20 cellular contexts compared by ENCODE assay signal in the genomic region with DNA sequence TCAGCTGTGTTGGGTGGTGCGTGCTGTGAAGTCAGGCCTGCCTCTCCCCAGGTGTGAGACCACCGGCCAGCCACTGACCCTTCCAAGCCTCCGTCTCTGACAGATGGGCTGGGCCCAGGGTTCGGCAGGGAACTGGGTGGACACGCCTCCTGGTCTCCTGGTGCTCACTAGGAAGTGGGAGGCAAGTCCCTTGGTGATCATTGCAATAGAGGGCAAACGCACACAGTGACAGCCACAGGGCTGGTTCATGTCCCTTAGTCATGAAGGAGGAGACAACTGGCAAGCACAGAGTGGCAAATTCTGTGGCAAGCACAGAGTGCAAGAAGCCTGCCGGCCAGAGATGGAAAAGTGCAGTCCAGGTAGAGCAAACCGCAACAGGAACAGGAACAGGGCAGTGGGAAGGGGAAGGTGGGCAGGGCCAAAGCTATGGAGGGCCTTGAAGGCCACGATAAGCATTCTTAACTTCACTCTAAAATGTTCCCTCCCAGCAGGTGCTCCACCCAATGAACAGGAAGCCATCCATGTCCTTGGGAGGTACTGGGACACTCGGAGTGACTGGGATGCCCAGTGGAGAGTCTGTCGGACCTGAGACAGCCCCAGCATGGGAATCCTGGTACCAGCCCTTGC. TPM values are rescaled to one million over a fixed set of nuclear protein-coding genes. Genes with fewer than 3 reads are reported as not detected.
DNase-seq lines count a peak whose midpoint lies in the region; ATAC-seq and TF ChIP-seq lines count a peak whose summit lies in the region.
"Had no signal": no experiment of that assay in that cellular context is flagged by ENCODE, and none has a peak within 500 bp of the region (broad histone marks: within the 10 kb centered on the region; RNA-seq: fewer than 3 reads in every experiment).

No MANE protein-coding gene starts in this region.

- TF ChIP-seq CTCF in Panc1 (IDR thresholded peaks at IDR 0.05): no peak
- no peak for TF ChIP-seq CTCF in progenitor cell of endocrine pancreas (IDR thresholded peaks at IDR 0.05; ENCODE audit: unreplicated experiment)

- H3K4me1 Mint-ChIP-seq in activated CD4-positive, alpha-beta memory T cell treated with anti-CD3 and anti-CD28 coated beads for 36 hours (ENCODE audit: low read depth): peaks cover 93% of the 10 kb centered on the region
- peaks cover 66% of the 10 kb centered on the region for H3K4me1 Mint-ChIP-seq in activated CD4-positive, alpha-beta memory T cell treated with anti-CD3 and anti-CD28 coated beads, Interleukin-2, amount 10 ng/mL, durations not matched to agents 7 days and 5 days
- H3K4me1 Mint-ChIP-seq in progenitor cell of endocrine pancreas (ENCODE audit: low read depth): peaks cover 28% of the 10 kb centered on the region

- in situ Hi-C loops in Panc1 (cut with HindIII; ENCODE audit: low pct_unique_long_range_greater_than_20kb, low sequenced_read_pairs): no loop called here

- no peaks in the 10 kb centered on the region for H3K27me3 Mint-ChIP-seq in activated CD4-positive, alpha-beta memory T cell treated with anti-CD3 and anti-CD28 coated beads for 36 hours
- no peaks in the 10 kb centered on the region for H3K27me3 Mint-ChIP-seq in activated CD4-positive, alpha-beta memory T cell treated with anti-CD3 and anti-CD28 coated beads, Interleukin-2, amount 10 ng/mL, durations not matched to agents 7 days and 5 days
- no peaks in the 10 kb centered on the region for H3K27me3 Mint-ChIP-seq in progenitor cell of endocrine pancreas

- no peak overlapping the region for H3K4me3 Mint-ChIP-seq in activated CD4-positive, alpha-beta memory T cell treated with anti-CD3 and anti-CD28 coated beads for 36 hours
- no peak overlapping the region for H3K4me3 Mint-ChIP-seq in activated CD4-positive, alpha-beta memory T cell treated with anti-CD3 and anti-CD28 coated beads, Interleukin-2, amount 10 ng/mL, durations not matched to agents 7 days and 5 days
- H3K4me3 Mint-ChIP-seq in progenitor cell of endocrine pancreas (ENCODE audit: low read depth): no peak overlapping the region
- H3K4me3 Mint-ChIP-seq: nephron had no signal

- peaks cover 39% of the 10 kb centered on the region for H3K4me1 ChIP-seq in Panc1 (ENCODE audit: control insufficient read depth, insufficient read depth, low read length)

- POLR2A ChIA-PET in activated CD4-positive, alpha-beta memory T cell treated with anti-CD3 and anti-CD28 coated beads for 36 hours (lab: Charles Lee): no interaction called here
- POLR2A ChIA-PET in activated CD4-positive, alpha-beta memory T cell treated with anti-CD3 and anti-CD28 coated beads, Interleukin-2, amount 10 ng/mL, durations not matched to agents 7 days and 5 days (lab: Charles Lee): no interaction called here
- POLR2A ChIA-PET in Panc1 (lab: Charles Lee): no interaction called here

- H3K27ac Mint-ChIP-seq in activated CD4-positive, alpha-beta memory T cell treated with anti-CD3 and anti-CD28 coated beads for 36 hours: peak overlapping the region; percentile 10
- H3K27ac Mint-ChIP-seq in activated CD4-positive, alpha-beta memory T cell treated with anti-CD3 and anti-CD28 coated beads, Interleukin-2, amount 10 ng/mL, durations not matched to agents 7 days and 5 days: no peak overlapping the region
- H3K27ac Mint-ChIP-seq in progenitor cell of endocrine pancreas: peak overlapping the region; percentile 80
- H3K27ac Mint-ChIP-seq: nephron had no signal

- intact Hi-C loops in activated CD4-positive, alpha-beta memory T cell treated with anti-CD3 and anti-CD28 coated beads for 36 hours (cut with micrococcal nuclease): no loop called here
- intact Hi-C loops in Panc1 (cut with micrococcal nuclease; ENCODE audit: unreplicated experiment): no loop called here

- no peak for DNase-seq in activated CD4-positive, alpha-beta memory T cell treated with anti-CD3 and anti-CD28 coated beads for 36 hours
- no peak for DNase-seq in activated CD4-positive, alpha-beta memory T cell treated with anti-CD3 and anti-CD28 coated beads, Interleukin-2, amount 10 ng/mL, durations not matched to agents 7 days and 5 days
- DNase-seq in Panc1 (ENCODE audit: low read depth, low spot score) (no peak), left lobe of liver (ENCODE audit: low spot score) (peak; percentile 66), progenitor cell of endocrine pancreas (ENCODE audit: low spot score, unreplicated experiment) (no peak), NCI-H446 (lab: John Stamatoyannopoulos, UW) (no peak)
- DNase-seq in stimulated activated CD4-positive, alpha-beta T cell treated with anti-CD3 and anti-CD28 coated beads, Interleukin-2, amount 100 ng/mL, for 24 hours: no peak
- DNase-seq: activated naive CD4-positive, alpha-beta T cell; body of pancreas; DND-41; H7; T-helper 2 cell had no signal

- 0 out of 2 replicates have a peak, but pooled peaks have one; percentile 19 for ATAC-seq in Panc1
- peak; percentile 82 for ATAC-seq in left lobe of liver
- ATAC-seq in SK-N-SH treated with all-trans-retinoic acid at 6 μM for 48 hours: no peak
- ATAC-seq: body of pancreas had no signal

- no peaks in the 10 kb centered on the region for H3K36me3 ChIP-seq in Panc1 (ENCODE audit: control insufficient read depth, insufficient read depth, low read length)

- no peaks in the 10 kb centered on the region for H3K9me3 Mint-ChIP-seq in activated CD4-positive, alpha-beta memory T cell treated with anti-CD3 and anti-CD28 coated beads for 36 hours
- no peaks in the 10 kb centered on the region for H3K9me3 Mint-ChIP-seq in activated CD4-positive, alpha-beta memory T cell treated with anti-CD3 and anti-CD28 coated beads, Interleukin-2, amount 10 ng/mL, durations not matched to agents 7 days and 5 days
- H3K9me3 Mint-ChIP-seq in progenitor cell of endocrine pancreas (ENCODE audit: low read depth): no peaks in the 10 kb centered on the region
- H3K9me3 Mint-ChIP-seq: nephron had no signal

- H3K36me3 Mint-ChIP-seq in activated CD4-positive, alpha-beta memory T cell treated with anti-CD3 and anti-CD28 coated beads for 36 hours: peaks cover 1% of the 10 kb centered on the region
- peaks cover 8% of the 10 kb centered on the region for H3K36me3 Mint-ChIP-seq in activated CD4-positive, alpha-beta memory T cell treated with anti-CD3 and anti-CD28 coated beads, Interleukin-2, amount 10 ng/mL, durations not matched to agents 7 days and 5 days (ENCODE audit: low read depth)
- H3K36me3 Mint-ChIP-seq in progenitor cell of endocrine pancreas (ENCODE audit: insufficient read depth): no peaks in the 10 kb centered on the region

- H3K4me3 ChIP-seq in Panc1 (ENCODE audit: low read depth in 2 of 2, low read length in 2 of 2): no peak overlapping the region
- H3K4me3 ChIP-seq: body of pancreas had no signal

- CTCF ChIA-PET in activated CD4-positive, alpha-beta memory T cell treated with anti-CD3 and anti-CD28 coated beads for 36 hours (lab: Charles Lee): interaction anchor here (0.6 to 1.1 kb wide), 2 partner anchors 70 to 197 kb away, joined by 3 read pairs; no protein-coding TSS in a partner anchor
- CTCF ChIA-PET in activated CD4-positive, alpha-beta memory T cell treated with anti-CD3 and anti-CD28 coated beads, Interleukin-2, amount 10 ng/mL, durations not matched to agents 7 days and 5 days (lab: Charles Lee): interaction anchor here (0.7 to 1.2 kb wide), 2 partner anchors 70 to 85 kb away, joined by 3 read pairs; no protein-coding TSS in a partner anchor
- CTCF ChIA-PET in Panc1 (lab: Charles Lee): no interaction called here

- H3K27me3 ChIP-seq in Panc1 (ENCODE audit: control insufficient read depth, insufficient read depth, low read length): no peaks in the 10 kb centered on the region
- H3K27me3 ChIP-seq: body of pancreas had no signal

- no TSS peak for BruUV-seq in Panc1 (replicated peaks; lab: Mats Ljungman, UMichigan)

- no peak overlapping the region for H3K27ac ChIP-seq in Panc1 (ENCODE audit: low read length)
- H3K27ac ChIP-seq: body of pancreas, KMS-11 had no signal

- H3K9me3 ChIP-seq in Panc1 (ENCODE audit: control insufficient read depth, insufficient read depth, low read depth, low read length): no peaks in the 10 kb centered on the region
- H3K9me3 ChIP-seq: body of pancreas had no signal

TF ChIP-seq in SK-N-SH treated with all-trans-retinoic acid at 6 μM for 48 hours, 23 proteins besides CTCF, POLR2A, EP300 and RAD21 (continues in another document):
- TF ChIP-seq CSRNP3 (CRISPR knock-in tag; IDR thresholded peaks at IDR 0.05): no peak

RNA-seq across cellular contexts. Expression of gene USP7, which starts 21.9 kb away (rescaled TPM):
- 100 to 1,000 TPM; 154 to 170 TPM for total RNA-seq in activated CD4-positive, alpha-beta memory T cell treated with anti-CD3 and anti-CD28 coated beads for 36 hours
- 100 to 1,000 TPM; 162 to 166 TPM for total RNA-seq in activated CD4-positive, alpha-beta memory T cell treated with anti-CD3 and anti-CD28 coated beads, Interleukin-2, amount 10 ng/mL, durations not matched to agents 7 days and 5 days
- 125 TPM for total RNA-seq in Panc1 (2021; ENCODE audit: unreplicated experiment)
- polyA plus RNA-seq in Panc1 (2012; ENCODE audit: insufficient read length): 66.1 TPM
- total RNA-seq in left lobe of liver: 44.3 TPM
- total RNA-seq in progenitor cell of endocrine pancreas: 159 and 171 TPM in 2 replicates

RNA-seq across cellular contexts. Expression of gene LITAFD, which starts 59.7 kb away (rescaled TPM):
- total RNA-seq in activated CD4-positive, alpha-beta memory T cell treated with anti-CD3 and anti-CD28 coated beads for 36 hours: not detected
- total RNA-seq in activated CD4-positive, alpha-beta memory T cell treated with anti-CD3 and anti-CD28 coated beads, Interleukin-2, amount 10 ng/mL, durations not matched to agents 7 days and 5 days: not detected
- total RNA-seq in Panc1 (2021; ENCODE audit: unreplicated experiment) (not detected), left lobe of liver (not detected), progenitor cell of endocrine pancreas (not detected in 2 replicates)
- not detected for polyA plus RNA-seq in Panc1 (2012; ENCODE audit: insufficient read length)
- total RNA-seq: body of pancreas, dermis microvascular lymphatic vessel endothelial cell, glomerular endothelial cell, H7, lung microvascular endothelial cell, urinary bladder had no signal
- polyA plus RNA-seq: esophagus, urinary bladder had no signal
